In genomic region chr4:72677886-72678285, GRCh38 we compare ENCODE assay signal across 28 cellular contexts.
"Had no signal": no experiment of that assay in that cellular context is flagged by ENCODE, and none has a peak within 500 bp of the region (broad histone marks: within the 10 kb centered on the region; RNA-seq: fewer than 3 reads in every experiment).

No MANE protein-coding gene starts in this region.

- H3K27ac ChIP-seq: colonic mucosa, coronary artery, dorsolateral prefrontal cortex, epithelial cell of prostate, esophagus muscularis mucosa, esophagus squamous epithelium, foreskin keratinocyte, gastrocnemius medialis, gastroesophageal sphincter, heart left ventricle, heart right ventricle had no signal

- H3K9me3 Mint-ChIP-seq: endodermal cell had no signal

- DNase-seq: colonic mucosa; cortex of kidney; dermis blood vessel endothelial cell; dorsolateral prefrontal cortex; effector CD4-positive, alpha-beta T cell; effector CD8-positive, alpha-beta T cell; effector memory CD4-positive, alpha-beta T cell; effector memory CD8-positive, alpha-beta T cell; endodermal cell; erythroblast; esophagus squamous epithelium; foreskin fibroblast; foreskin keratinocyte; foreskin melanocyte; gastrocnemius medialis; glutamatergic neuron; head of caudate nucleus; heart left ventricle; heart right ventricle had no signal

- H3K4me3 Mint-ChIP-seq: dendritic cell treated with granulocyte-macrophage colony-stimulating factor and Interleukin-4, amounts not matched to agents 40 ng/mL and 50 ng/mL, for 4 days; effector memory CD8-positive, alpha-beta T cell; endodermal cell had no signal

- H3K27me3 ChIP-seq: colonic mucosa, esophagus muscularis mucosa, gastrocnemius medialis, gastroesophageal sphincter had no signal

- H3K27me3 Mint-ChIP-seq: dendritic cell treated with granulocyte-macrophage colony-stimulating factor and Interleukin-4, amounts not matched to agents 40 ng/mL and 50 ng/mL, for 4 days had no signal

- FAIRE-seq: colon, endometrium, endothelial cell of umbilical vein, frontal cortex had no signal

- H3K4me3 ChIP-seq: colonic mucosa, coronary artery, dorsolateral prefrontal cortex, esophagus muscularis mucosa, esophagus squamous epithelium, gastrocnemius medialis, gastroesophageal sphincter, heart left ventricle, heart right ventricle had no signal

- H3K4me1 ChIP-seq: colonic mucosa, esophagus muscularis mucosa, esophagus squamous epithelium, foreskin keratinocyte, gastrocnemius medialis, gastroesophageal sphincter, heart left ventricle, heart right ventricle had no signal

- H3K9me3 ChIP-seq: colonic mucosa, esophagus muscularis mucosa, esophagus squamous epithelium, gastrocnemius medialis, gastroesophageal sphincter, heart left ventricle had no signal

- H3K27ac Mint-ChIP-seq: dendritic cell treated with granulocyte-macrophage colony-stimulating factor and Interleukin-4, amounts not matched to agents 40 ng/mL and 50 ng/mL, for 4 days; effector memory CD8-positive, alpha-beta T cell; endodermal cell had no signal

- H3K36me3 ChIP-seq: colonic mucosa, esophagus muscularis mucosa, esophagus squamous epithelium, gastrocnemius medialis, gastroesophageal sphincter, heart left ventricle, heart right ventricle had no signal
